Comparison of ENCODE assay signal across 5 cellular contexts in the genomic region with DNA sequence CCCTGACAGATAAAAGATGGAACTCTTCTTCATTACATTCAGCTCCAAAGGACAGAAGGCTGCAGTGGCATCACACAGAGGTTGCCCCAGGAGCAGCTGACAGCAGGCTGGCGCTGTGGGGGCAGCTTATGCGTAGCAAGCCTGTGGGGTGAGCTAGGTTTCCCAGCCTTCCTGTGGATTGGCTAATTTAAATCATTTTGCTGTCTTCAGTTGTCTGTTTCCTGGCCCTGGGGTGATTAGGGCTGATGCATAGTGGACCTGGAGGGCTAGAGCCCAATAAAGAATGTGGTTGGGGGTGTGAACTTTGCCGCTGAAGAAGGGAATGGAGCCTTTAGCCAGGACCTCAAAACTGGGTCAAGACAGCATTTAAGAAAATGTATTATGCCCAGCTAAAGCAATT.
"Had no signal": no experiment of that assay in that cellular context is flagged by ENCODE, and none has a peak within 500 bp of the region (broad histone marks: within the 10 kb centered on the region; RNA-seq: fewer than 3 reads in every experiment).

No MANE protein-coding gene starts in this region.

- H3K4me3 ChIP-seq: GM23338, HAP-1 had no signal

- H3K9me3 ChIP-seq: HAP-1 had no signal

- H3K27me3 Mint-ChIP-seq: IgD-negative memory B cell had no signal

- H3K36me3 Mint-ChIP-seq: IgD-negative memory B cell had no signal

- H3K4me1 Mint-ChIP-seq: GM23338, IgD-negative memory B cell had no signal

- H3K4me2 ChIP-seq: GM23338 had no signal

- H3K27ac Mint-ChIP-seq: GM23338, HFFc6, IgD-negative memory B cell had no signal

- DNase-seq: HFFc6 had no signal

- H3K4me3 Mint-ChIP-seq: GM23338, HFFc6, IgD-negative memory B cell had no signal

- H2AFZ ChIP-seq: GM23338 had no signal

- H3K27ac ChIP-seq: HL-60 had no signal

- H3K36me3 ChIP-seq: HAP-1 had no signal
